10 cellular contexts compared by ENCODE assay signal in the genomic region with DNA sequence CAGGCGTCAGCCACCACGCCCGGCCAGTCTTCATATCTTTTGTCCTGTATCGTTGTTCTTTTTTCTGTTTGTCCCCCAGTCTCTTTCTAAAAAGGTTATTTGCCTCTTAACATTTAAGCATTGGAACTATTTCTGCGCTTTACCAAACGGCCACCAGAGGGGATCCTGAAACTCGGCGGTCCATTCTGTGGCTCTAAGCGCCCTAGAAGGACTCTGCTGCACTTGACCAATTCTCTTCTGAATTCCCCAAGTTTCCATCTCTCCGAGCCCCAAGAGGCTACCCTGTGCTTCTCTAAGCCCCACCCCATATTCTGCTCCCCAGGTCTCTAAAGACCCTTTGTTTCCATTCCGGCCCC. TPM values are rescaled to one million over a fixed set of nuclear protein-coding genes. Genes with fewer than 3 reads are reported as not detected.
A peak's percentile ranks its signal among the peaks of the same experiment; 100 is the strongest.
DNase-seq lines count a peak whose midpoint lies in the region; ATAC-seq and TF ChIP-seq lines count a peak whose summit lies in the region.
"Had no signal": no experiment of that assay in that cellular context is flagged by ENCODE, and none has a peak within 500 bp of the region (broad histone marks: within the 10 kb centered on the region; RNA-seq: fewer than 3 reads in every experiment).

No MANE protein-coding gene starts in this region.

- peak overlapping the region in 1 of 10 donors; percentile 30 for H3K4me3 Mint-ChIP-seq in naive thymus-derived CD8-positive, alpha-beta T cell

- H3K4me2 ChIP-seq in Karpas-422 (ENCODE audit: low read depth, low read length, poor library complexity, severe bottlenecking) (peak overlapping the region; percentile 70), neural cell (ENCODE audit: low read length) (no peak overlapping the region)

- no peaks in the 10 kb centered on the region for H3K79me2 ChIP-seq in Karpas-422 (ENCODE audit: low read length)
- H3K79me2 ChIP-seq in neural cell (replicated peaks; ENCODE audit: insufficient read depth, low read length): no peaks in the 10 kb centered on the region

- peaks cover 3% of the 10 kb centered on the region; the same call in 1 of the 2 replicates for H3K27me3 ChIP-seq in Karpas-422 (ENCODE audit: low read length)
- peaks cover 0 to 32% (median 7%) of the 10 kb centered on the region in 45 donors for H3K27me3 ChIP-seq in dorsolateral prefrontal cortex
- H3K27me3 ChIP-seq in neural cell (ENCODE audit: insufficient read depth, low read depth, low read length): peaks cover 31% of the 10 kb centered on the region

- ATAC-seq in GM21529 (IDR thresholded peaks at IDR 0.05; ENCODE audit: unreplicated experiment): no peak
- no peak for ATAC-seq in naive thymus-derived CD8-positive, alpha-beta T cell

- peaks cover 0 to 6% (median 2%) of the 10 kb centered on the region in 4 donors for H3K4me1 Mint-ChIP-seq in naive thymus-derived CD8-positive, alpha-beta T cell

- peaks cover 0 to 20% (median 0%) of the 10 kb centered on the region in 3 donors for H3K36me3 Mint-ChIP-seq in naive thymus-derived CD8-positive, alpha-beta T cell

- no peak overlapping the region for H3K27ac Mint-ChIP-seq in naive thymus-derived CD8-positive, alpha-beta T cell

- POLR2A ChIA-PET in naive thymus-derived CD8-positive, alpha-beta T cell (lab: Charles Lee): no interaction called here

- H3F3A ChIP-seq in neural cell (ENCODE audit: insufficient read depth, low read length, poor library complexity, severe bottlenecking): no peaks in the 10 kb centered on the region

- peaks cover 0 to 33% (median 14%) of the 10 kb centered on the region in 9 donors for H3K9me3 Mint-ChIP-seq in naive thymus-derived CD8-positive, alpha-beta T cell

- H3K9ac ChIP-seq in ES-I3 (ENCODE audit: low read depth, low read length) (peak overlapping the region; percentile 50; the same call in 1 of the 2 replicates), Karpas-422 (ENCODE audit: low read length) (0 out of 2 replicates have a peak overlapping the region, but pooled peaks have one; percentile 31), neural cell (ENCODE audit: low read length) (no peak overlapping the region)

- H3K4me1 ChIP-seq in ES-I3 (ENCODE audit: insufficient read depth, low read length) (no peaks in the 10 kb centered on the region), Karpas-422 (ENCODE audit: low read length) (peaks cover 27% of the 10 kb centered on the region)
- H3K4me1 ChIP-seq: SJSA1 had no signal

- intact Hi-C loops in dorsolateral prefrontal cortex (cut with DNase I): no loop called here

- peaks cover 17 to 34% (median 29%) of the 10 kb centered on the region in 5 donors for H3K27me3 Mint-ChIP-seq in naive thymus-derived CD8-positive, alpha-beta T cell

- TF ChIP-seq CTCF in dorsolateral prefrontal cortex (IDR thresholded peaks at IDR 0.05 in 54 of 56, conservative IDR thresholded peaks at IDR 0.05 in 2 of 56; ENCODE audit: low read depth in 1 of 56, partially characterized antibody in 56 of 56) (peak in 54 of 56 donors; percentile 17 to 63 (median 46)), neural cell (IDR thresholded peaks at IDR 0.05; ENCODE audit: poor library complexity, severe bottlenecking) (peak; percentile 48)

- H4K20me1 ChIP-seq in Karpas-422 (ENCODE audit: insufficient read depth, low read depth, low read length) (no peaks in the 10 kb centered on the region), neural cell (ENCODE audit: insufficient read depth) (no peaks in the 10 kb centered on the region)

- TF ChIP-seq RAD21 in neural cell (conservative IDR thresholded peaks at IDR 0.05): no peak

- H3K9me3 ChIP-seq in ES-I3 (ENCODE audit: control insufficient read depth, insufficient read depth, low read length) (no peaks in the 10 kb centered on the region), Karpas-422 (ENCODE audit: low read length) (no peaks in the 10 kb centered on the region), neural cell (ENCODE audit: low read length) (no peaks in the 10 kb centered on the region)
- H3K9me3 ChIP-seq: SJSA1 had no signal

- H3K36me3 ChIP-seq in ES-I3 (ENCODE audit: insufficient read depth, low read length) (no peaks in the 10 kb centered on the region), Karpas-422 (ENCODE audit: insufficient read depth, low read length) (no peaks in the 10 kb centered on the region), neural cell (ENCODE audit: insufficient read depth, low read length) (no peaks in the 10 kb centered on the region)
- H3K36me3 ChIP-seq: SJSA1 had no signal

- H3K9me2 ChIP-seq in Karpas-422 (replicated peaks; ENCODE audit: insufficient read depth, low read length): no peaks in the 10 kb centered on the region
- H3K9me2 ChIP-seq in neural cell (ENCODE audit: insufficient read depth, low read length): no peaks in the 10 kb centered on the region

- peak; percentile 79 for DNase-seq in Karpas-422
- peak in 6 of 10 donors; percentile 21 to 55 (median 41) for DNase-seq in dorsolateral prefrontal cortex
- no peak for DNase-seq in naive thymus-derived CD8-positive, alpha-beta T cell
- DNase-seq in NK-92 (lab: John Stamatoyannopoulos, UW; ENCODE audit: unreplicated experiment): no peak
- DNase-seq in activated CD8-positive, alpha-beta memory T cell treated with anti-CD3 and anti-CD28 coated beads for 24 hours: no peak

- H3K4me3 ChIP-seq in Karpas-422 (ENCODE audit: low read length) (peak overlapping the region; percentile 63; the same call in 1 of the 2 replicates), dorsolateral prefrontal cortex (peak overlapping the region; percentile 24 to 78 (median 59)), neural cell (ENCODE audit: low read length) (peak overlapping the region; percentile 60)
- H3K4me3 ChIP-seq: SJSA1 had no signal

- no peak for TF ChIP-seq EP300 in neural cell (conservative IDR thresholded peaks at IDR 0.05; ENCODE audit: poor library complexity, severe bottlenecking)

- H2AFZ ChIP-seq in Karpas-422 (ENCODE audit: low read length) (peak overlapping the region; percentile 77; the same call in 1 of the 2 replicates), neural cell (ENCODE audit: low read depth, low read length) (no peak overlapping the region)

- no peak overlapping the region for H3K27ac ChIP-seq in Karpas-422 (ENCODE audit: low read length)
- peak overlapping the region in 14 of 59 donors; percentile 10 to 64 (median 36) for H3K27ac ChIP-seq in dorsolateral prefrontal cortex
- H3K27ac ChIP-seq in neural cell (ENCODE audit: low read length): no peak overlapping the region
- H3K27ac ChIP-seq: SJSA1 had no signal

TF ChIP-seq in neural cell, 6 proteins besides CTCF, POLR2A, EP300 and RAD21:
- TF ChIP-seq EZH2 (IDR thresholded peaks at IDR 0.05; ENCODE audit: borderline replicate concordance, insufficient read depth, low read length, poor library complexity, severe bottlenecking) (no peak), SMC3 (conservative IDR thresholded peaks at IDR 0.05; ENCODE audit: poor library complexity) (peak; percentile 28)

RNA-seq across cellular contexts. Expression of a gene that starts 33.1 kb away (rescaled TPM):
- not detected in 2 replicates for total RNA-seq in Karpas-422 (2014; rRNA removed; shearing (Covaris generic); ENCODE audit: low replicate concordance)
- not detected for total RNA-seq in dorsolateral prefrontal cortex
- not detected in 2 replicates for polyA plus RNA-seq in neural cell
- not detected in 2 replicates for polyA minus RNA-seq in neural cell
- not detected for total RNA-seq in naive thymus-derived CD8-positive, alpha-beta T cell
- polyA plus RNA-seq in naive thymus-derived CD8-positive, alpha-beta T cell: not detected
- total RNA-seq: dermis microvascular lymphatic vessel endothelial cell, SJSA1 had no signal

Comparison
In these comparisons a context has a peak if more than half of its experiments do, and no peak if none do; other contexts are left out.
1. DNase-seq: peak in Karpas-422 (single experiment) and dorsolateral prefrontal cortex (6 of 10); none in naive thymus-derived CD8-positive, alpha-beta T cell (0 of 10), NK-92 (single experiment) and activated CD8-positive, alpha-beta memory T cell treated with anti-CD3 and anti-CD28 coated beads for 24 hours (single experiment).
2. Peak in every context shown above with its lines, with median percentiles within 50 percentile points of each other: H3K4me3 ChIP-seq.